10 cellular contexts compared by ENCODE assay signal in the genomic region with DNA sequence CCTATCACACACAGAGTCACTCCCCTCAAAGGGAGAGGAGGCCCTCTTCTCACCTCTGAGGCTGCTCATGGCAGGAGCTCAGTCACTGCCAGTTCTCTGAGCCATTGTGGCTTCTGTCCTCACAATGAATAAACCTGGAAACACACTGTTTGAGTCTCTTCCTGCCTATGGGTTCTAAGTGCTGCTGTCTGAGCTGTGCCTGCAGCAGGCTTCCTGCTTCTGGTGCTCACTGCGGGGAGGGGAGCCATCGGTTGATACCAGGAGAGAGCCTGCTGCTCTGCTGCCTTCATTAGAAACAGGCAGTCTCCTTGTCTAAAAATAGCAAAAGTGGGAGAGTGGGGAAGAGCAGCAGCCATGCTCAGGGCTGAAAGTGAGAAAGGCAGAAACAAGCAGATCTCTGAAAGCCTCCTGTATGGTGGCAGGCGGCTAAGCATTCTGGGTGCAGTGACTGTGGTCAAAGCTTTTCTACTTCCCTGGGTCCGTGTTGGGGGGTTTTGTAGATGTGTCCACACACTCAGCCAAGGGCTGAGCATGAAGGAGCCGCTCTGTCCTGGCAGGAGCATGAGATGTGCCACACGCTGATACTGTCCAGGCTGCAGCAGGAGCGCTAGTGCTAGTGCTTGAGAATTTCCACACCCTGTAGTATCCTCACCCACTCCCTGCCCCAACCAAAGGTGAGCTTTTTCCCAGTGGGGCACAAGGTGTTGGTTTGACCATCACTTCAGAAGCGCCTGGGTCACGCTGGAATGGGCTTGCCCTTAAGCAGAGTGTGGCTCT. TPM values are rescaled to one million over a fixed set of nuclear protein-coding genes. Genes with fewer than 3 reads are reported as not detected.
A peak's percentile ranks its signal among the peaks of the same experiment; 100 is the strongest.
DNase-seq lines count a peak whose midpoint lies in the region; ATAC-seq, FAIRE-seq and TF ChIP-seq lines count a peak whose summit lies in the region.
"Had no signal": no experiment of that assay in that cellular context is flagged by ENCODE, and none has a peak within 500 bp of the region (broad histone marks: within the 10 kb centered on the region; RNA-seq: fewer than 3 reads in every experiment).

No MANE protein-coding gene starts in this region.

- no peaks in the 10 kb centered on the region for H3K79me2 ChIP-seq in GM12878 (ENCODE audit: control insufficient read depth, insufficient read depth, low read length)

- no peak for TF ChIP-seq CTCF in GM12878 (IDR thresholded peaks at IDR 0.05 in 2 of 3, conservative IDR thresholded peaks at IDR 0.05 in 1 of 3; ENCODE audit: control insufficient read depth in 2 of 3, extremely low read depth in 1 of 3, insufficient read depth in 1 of 3, low read depth in 3 of 3, low read length in 3 of 3)

- peaks cover 6 to 14% (median 12%) of the 10 kb centered on the region in 3 donors for H3K4me1 Mint-ChIP-seq in CD8-positive, alpha-beta memory T cell

- no peak for TF ChIP-seq RAD21 in GM12878 (IDR thresholded peaks at IDR 0.05; ENCODE audit: insufficient read depth, low read depth, low read length)

- H3K4me3 ChIP-seq in CD8-positive, alpha-beta memory T cell (ENCODE audit: low read length): no peak overlapping the region
- H3K4me3 ChIP-seq in Jurkat, Clone E6-1 (ENCODE audit: low read length): no peak overlapping the region
- H3K4me3 ChIP-seq in GM12878 (no peak overlapping the region), muscle layer of colon (ENCODE audit: low read depth in 1 of 2, low read length in 2 of 2) (no peak overlapping the region)
- H3K4me3 ChIP-seq: thyroid gland had no signal

- no peak overlapping the region for H3K27ac ChIP-seq in CD8-positive, alpha-beta memory T cell (ENCODE audit: low read depth, low read length)
- H3K27ac ChIP-seq in GM12878 (ENCODE audit: control insufficient read depth, insufficient read depth) (peak overlapping the region; percentile 50), muscle layer of colon (ENCODE audit: low read depth, low read length) (peak overlapping the region; percentile 89)
- H3K27ac ChIP-seq: thyroid gland had no signal

- H4K20me1 ChIP-seq in GM12878 (ENCODE audit: control insufficient read depth, insufficient read depth): no peaks in the 10 kb centered on the region

- H3K27ac Mint-ChIP-seq in CD8-positive, alpha-beta memory T cell: peak overlapping the region in 6 of 8 donors; percentile 15 to 90 (median 56)
- H3K27ac Mint-ChIP-seq: IgD-negative memory B cell had no signal

- H3K4me2 ChIP-seq in GM12878 (ENCODE audit: control insufficient read depth, insufficient read depth): peak overlapping the region; percentile 64

- H2AFZ ChIP-seq in GM12878 (ENCODE audit: control insufficient read depth, low read depth, low read length): peak overlapping the region; percentile 25

- no peak for DNase-seq in CD8-positive, alpha-beta memory T cell
- DNase-seq in Jurkat, Clone E6-1 (ENCODE audit: low read depth, low spot score): peak; percentile 71
- DNase-seq in GM12878 (ENCODE audit: low read depth, low spot score) (no peak), SHP77 (lab: John Stamatoyannopoulos, UW) (no peak), A172 (ENCODE audit: low spot score) (no peak)
- no peak for DNase-seq in activated effector memory CD4-positive, alpha-beta T cell treated with Interleukin-2 at 50 U/mL for 16 hours
- DNase-seq: thyroid gland had no signal

- in situ Hi-C loops in GM12878 (cut with MboI): no loop called here

- RAD21 ChIA-PET in GM12878 (lab: Charles Lee; ENCODE audit: unreplicated experiment): interaction anchor here (0.8 to 1.3 kb wide), 3 partner anchors 18 to 30 kb away, joined by 3 read pairs; no protein-coding TSS in a partner anchor

- no peak for TF ChIP-seq POLR2A in GM12878 (IDR thresholded peaks at IDR 0.05; ENCODE audit: low read depth, low read length)

- H3K27me3 Mint-ChIP-seq in CD8-positive, alpha-beta memory T cell: no peaks in the 10 kb centered on the region
- H3K27me3 Mint-ChIP-seq: IgD-negative memory B cell had no signal

- CTCF ChIA-PET in CD8-positive, alpha-beta memory T cell (lab: Charles Lee): interaction anchor here (0.8 kb wide), 1 partner anchor 20 kb away, joined by 3 read pairs; no protein-coding TSS in a partner anchor
- CTCF ChIA-PET in GM12878 (lab: Yijun Ruan, JAX): interaction anchor here (0.6 to 2.3 kb wide), 6 partner anchors 12 to 494 kb away, joined by 3 to 9 read pairs (median 5); no protein-coding TSS in a partner anchor

- FAIRE-seq in GM12878 (lab: Jason Lieb, UNC): no peak

- H3K36me3 ChIP-seq in CD8-positive, alpha-beta memory T cell (ENCODE audit: insufficient read depth, low read length): no peaks in the 10 kb centered on the region
- no peaks in the 10 kb centered on the region; a peak in 1 of 4 replicates for H3K36me3 ChIP-seq in GM12878 (ENCODE audit: control insufficient read depth in 2 of 2, insufficient read depth in 2 of 2, low read length in 1 of 2)
- no peaks in the 10 kb centered on the region for H3K36me3 ChIP-seq in muscle layer of colon (ENCODE audit: insufficient read depth, low read length)
- H3K36me3 ChIP-seq: thyroid gland had no signal

- H3K36me3 Mint-ChIP-seq in CD8-positive, alpha-beta memory T cell: no peaks in the 10 kb centered on the region

- ATAC-seq in GM12878 (peak; percentile 12), HG03196 (IDR thresholded peaks at IDR 0.05; ENCODE audit: unreplicated experiment) (no peak)

- no peaks in the 10 kb centered on the region for H3K27me3 ChIP-seq in CD8-positive, alpha-beta memory T cell (ENCODE audit: insufficient read depth, low read length, poor library complexity, severe bottlenecking)
- no peaks in the 10 kb centered on the region for H3K27me3 ChIP-seq in GM12878 (replicated peaks in 1 of 2; ENCODE audit: control insufficient read depth in 2 of 2, insufficient read depth in 2 of 2, low read length in 1 of 2)
- H3K27me3 ChIP-seq in muscle layer of colon (ENCODE audit: control insufficient read depth in 1 of 2, insufficient read depth in 2 of 2, low read length in 2 of 2): no peaks in the 10 kb centered on the region
- H3K27me3 ChIP-seq: thyroid gland had no signal

- H3K9me3 Mint-ChIP-seq in CD8-positive, alpha-beta memory T cell: no peaks in the 10 kb centered on the region
- H3K9me3 Mint-ChIP-seq: IgD-negative memory B cell had no signal

- peaks cover 12% of the 10 kb centered on the region for H3K4me1 ChIP-seq in CD8-positive, alpha-beta memory T cell (ENCODE audit: insufficient read depth, low read length)
- peaks cover 70% of the 10 kb centered on the region for H3K4me1 ChIP-seq in GM12878 (ENCODE audit: control insufficient read depth, insufficient read depth, low read length)
- H3K4me1 ChIP-seq in muscle layer of colon (ENCODE audit: insufficient read depth, low read length): peaks cover 53% of the 10 kb centered on the region

- intact Hi-C loops in GM12878 (cut with micrococcal nuclease; ENCODE audit: unreplicated experiment): loop anchor here (5.0 kb wide), 1 partner anchor 337 kb away; no protein-coding TSS in a partner anchor

- no peak overlapping the region for H3K9ac ChIP-seq in GM12878 (ENCODE audit: control insufficient read depth, insufficient read depth, low read length)
- H3K9ac ChIP-seq in muscle layer of colon (ENCODE audit: low read length): no peak overlapping the region

- POLR2A ChIA-PET in CD8-positive, alpha-beta memory T cell (lab: Charles Lee): no interaction called here
- POLR2A ChIA-PET in GM12878 (lab: Charles Lee): interaction anchor here (0.8 to 1.6 kb wide), 2 partner anchors 14 to 15 kb away, joined by 4 to 5 read pairs; no protein-coding TSS in a partner anchor

- SMC1A ChIA-PET in GM12878 (lab: Charles Lee; ENCODE audit: uncharacterized antibody, unreplicated experiment): interaction anchor here (0.6 to 12.2 kb wide), 7 partner anchors 15 to 399 kb away, joined by 3 to 160 read pairs (median 5); no protein-coding TSS in a partner anchor

- BruUV-seq in GM12878 (replicated peaks; lab: Mats Ljungman, UMichigan): no TSS peak

- no peaks in the 10 kb centered on the region for H3K9me3 ChIP-seq in CD8-positive, alpha-beta memory T cell (ENCODE audit: low read length)
- H3K9me3 ChIP-seq in GM12878 (replicated peaks; ENCODE audit: control insufficient read depth, insufficient read depth, low read length) (no peaks in the 10 kb centered on the region; the same call in 2 of the 3 replicates), muscle layer of colon (ENCODE audit: low read length) (no peaks in the 10 kb centered on the region)
- H3K9me3 ChIP-seq: thyroid gland had no signal

- no peak for TF ChIP-seq EP300 in GM12878 (IDR thresholded peaks at IDR 0.05; ENCODE audit: borderline replicate concordance in 1 of 2, control insufficient read depth in 1 of 2, low read depth in 2 of 2, low read length in 2 of 2)

- peak overlapping the region in 5 of 7 donors; percentile 12 to 68 (median 41) for H3K4me3 Mint-ChIP-seq in CD8-positive, alpha-beta memory T cell
- H3K4me3 Mint-ChIP-seq: IgD-negative memory B cell had no signal

- WGBS in GM12878 (ENCODE audit: insufficient coverage, insufficient replicate concordance, low lambda C conversion rate, missing lambda C conversion rate): 84% methylated on average over 9 of the region's 9 CpGs

RNA-seq across cellular contexts. Expression of a gene that starts 34.2 kb away (rescaled TPM):
- total RNA-seq in CD8-positive, alpha-beta memory T cell: not detected
- polyA plus RNA-seq in CD8-positive, alpha-beta memory T cell: not detected
- polyA plus RNA-seq in Jurkat, Clone E6-1 (2012; ENCODE audit: insufficient read depth, insufficient read length): not detected
- total RNA-seq in GM12878 (2013; cell fraction: nucleolus; rRNA removed): not detected in 2 replicates
- not detected in 2 replicates for total RNA-seq in GM12878 (2014; rRNA removed)
- total RNA-seq in GM12878 (2014; rRNA removed; fragmentation: Illumina TruSeq; extraction: Trizol): not detected in 2 replicates
- not detected in 2 replicates for total RNA-seq in GM12878 (2021)
- polyA plus RNA-seq in GM12878 (2011; ENCODE audit: low read depth): not detected
- polyA plus RNA-seq in GM12878 (2011; rRNA removed): not detected in 2 replicates
- polyA plus RNA-seq in GM12878 (2011; cell fraction: cytosol; rRNA removed): not detected in 2 replicates
- not detected in 2 replicates for polyA plus RNA-seq in GM12878 (2011; cell fraction: nucleus; rRNA removed)
- not detected in 2 replicates for polyA plus RNA-seq in GM12878 (2012)
- polyA plus RNA-seq in GM12878 (2014; fragmentation: Illumina TruSeq; extraction: Trizol): not detected in 2 replicates
- polyA plus RNA-seq in GM12878 (2014; fragmentation: Nextera tagmentation; extraction: Ambion mirVana): not detected
- not detected in 2 replicates for polyA plus RNA-seq in GM12878 (2014; rRNA removed)
- polyA plus RNA-seq in GM12878 (2016; fragmentation: Nextera tagmentation; extraction: Ambion mirVana): not detected
- polyA minus RNA-seq in GM12878 (2011; rRNA and poly(A)+ RNA removed): not detected in 2 replicates
- polyA minus RNA-seq in GM12878 (2011; cell fraction: cytosol; rRNA and poly(A)+ RNA removed): not detected in 2 replicates
- not detected in 2 replicates for polyA minus RNA-seq in GM12878 (2011; cell fraction: nucleus; rRNA and poly(A)+ RNA removed)
- total RNA-seq in A172 (2014; rRNA removed; shearing (Covaris generic)): not detected in 2 replicates
- total RNA-seq: thyroid gland had no signal
- polyA plus RNA-seq: IgD-negative memory B cell had no signal

RNA-seq across cellular contexts. Expression of a gene that starts 55.8 kb away (rescaled TPM):
- 10 to 100 TPM; 30.0 to 31.1 TPM for total RNA-seq in CD8-positive, alpha-beta memory T cell
- polyA plus RNA-seq in CD8-positive, alpha-beta memory T cell: 56.1 TPM
- 35.0 TPM for polyA plus RNA-seq in Jurkat, Clone E6-1 (2012; ENCODE audit: insufficient read depth, insufficient read length)
- 14.3 and 16.1 TPM in 2 replicates for total RNA-seq in GM12878 (2013; cell fraction: nucleolus; rRNA removed)
- total RNA-seq in GM12878 (2014; rRNA removed) (7.3 and 8.9 TPM in 2 replicates), GM12878 (2014; rRNA removed; fragmentation: Illumina TruSeq; extraction: Trizol) (15.7 and 16.9 TPM in 2 replicates), GM12878 (2021) (20.6 and 23.8 TPM in 2 replicates)
- 21.3 TPM for polyA plus RNA-seq in GM12878 (2011; ENCODE audit: low read depth)
- polyA plus RNA-seq in GM12878 (2011; rRNA removed) (26.4 and 28.8 TPM in 2 replicates), GM12878 (2014; fragmentation: Illumina TruSeq; extraction: Trizol) (32.6 and 39.8 TPM in 2 replicates), GM12878 (2014; fragmentation: Nextera tagmentation; extraction: Ambion mirVana) (10 to 100 TPM; 21.0 to 22.3 TPM), GM12878 (2014; rRNA removed) (21.4 and 22.5 TPM in 2 replicates), GM12878 (2016; fragmentation: Nextera tagmentation; extraction: Ambion mirVana) (10 to 100 TPM; 72.0 to 78.0 TPM)
- 26.9 and 36.4 TPM in 2 replicates for polyA plus RNA-seq in GM12878 (2011; cell fraction: cytosol; rRNA removed)
- polyA plus RNA-seq in GM12878 (2011; cell fraction: nucleus; rRNA removed): 11.1 and 13.8 TPM in 2 replicates
- 14.4 and 15.5 TPM in 2 replicates for polyA plus RNA-seq in GM12878 (2012)
- 13.9 and 15.4 TPM in 2 replicates for polyA minus RNA-seq in GM12878 (2011; rRNA and poly(A)+ RNA removed)
- 2.9 and 10.1 TPM in 2 replicates for polyA minus RNA-seq in GM12878 (2011; cell fraction: cytosol; rRNA and poly(A)+ RNA removed)
- polyA minus RNA-seq in GM12878 (2011; cell fraction: nucleus; rRNA and poly(A)+ RNA removed): 1.8 and 4.9 TPM in 2 replicates
- total RNA-seq in A172 (2014; rRNA removed; shearing (Covaris generic)): 12.6 and 15.7 TPM in 2 replicates
